In genomic region chr15:81398910-81399551, GRCh38 we compare ENCODE assay signal across 18 cellular contexts. TPM values are rescaled to one million over a fixed set of nuclear protein-coding genes. Genes with fewer than 3 reads are reported as not detected.
DNase-seq lines count a peak whose midpoint lies in the region; ATAC-seq and TF ChIP-seq lines count a peak whose summit lies in the region.
"Had no signal": no experiment of that assay in that cellular context is flagged by ENCODE, and none has a peak within 500 bp of the region (broad histone marks: within the 10 kb centered on the region; RNA-seq: fewer than 3 reads in every experiment).

No MANE protein-coding gene starts in this region.

- H3K18ac ChIP-seq in IMR-90 (ENCODE audit: low read depth, low read length): no peak overlapping the region

- no peak for TF ChIP-seq CTCF in AG09309 (IDR thresholded peaks at IDR 0.05; ENCODE audit: control insufficient read depth, insufficient read depth, low read depth, low read length, missing control alignments)
- no peak for TF ChIP-seq CTCF in IMR-90 (conservative IDR thresholded peaks at IDR 0.05; ENCODE audit: low read depth, low read length)
- no peak for TF ChIP-seq CTCF in colonic mucosa (IDR thresholded peaks at IDR 0.05)
- TF ChIP-seq CTCF in mucosa of descending colon (IDR thresholded peaks at IDR 0.05): no peak
- no peak for TF ChIP-seq CTCF in stomach (IDR thresholded peaks at IDR 0.05)

- no peak overlapping the region for H3K56ac ChIP-seq in IMR-90 (ENCODE audit: extremely low read depth, insufficient read depth, low read length)

- intact Hi-C loops in IMR-90 (cut with micrococcal nuclease): no loop called here
- intact Hi-C loops in colonic mucosa (cut with DNase I): no loop called here
- intact Hi-C loops in mucosa of descending colon (cut with DNase I, micrococcal nuclease): loop anchor here in 1 of 2 donors (5.0 kb wide), 1 partner anchor 122 kb away; no protein-coding TSS in a partner anchor
- intact Hi-C loops in stomach (cut with DNase I; ENCODE audit: low total_unique reads): loop anchor here (10.0 kb wide), 1 partner anchor 284 kb away; no protein-coding TSS in a partner anchor

- no CpG with 5 or more reads among the region's 5 CpGs for WGBS in IMR-90 (ENCODE audit: extremely low coverage in 2 of 2, insufficient read length in 1 of 2), 2 experiments
- 33 to 58% (median 50%) methylated on average over 5 of the region's 5 CpGs for WGBS in stomach, 5 donors

- H3K79me1 ChIP-seq in IMR-90 (ENCODE audit: low read depth in 1 of 2, low read length in 2 of 2): no peaks in the 10 kb centered on the region

- in situ Hi-C loops in IMR-90 (cut with MboI; ENCODE audit: low sequenced_read_pairs): loop anchor here (10.0 kb wide), 2 partner anchors 54 to 244 kb away; no protein-coding TSS in a partner anchor

- H3K4me3 ChIP-seq in AG09309 (ENCODE audit: control insufficient read depth, low read depth, low read length): no peak overlapping the region
- H3K4me3 ChIP-seq in IMR-90 (ENCODE audit: insufficient read depth, low read depth, low read length): no peak overlapping the region
- no peak overlapping the region for H3K4me3 ChIP-seq in colonic mucosa
- H3K4me3 ChIP-seq in mucosa of descending colon: no peak overlapping the region
- H3K4me3 ChIP-seq in stomach: no peak overlapping the region

- no peak overlapping the region for H2AK5ac ChIP-seq in IMR-90 (ENCODE audit: low read depth, low read length)

- H3K4me1 ChIP-seq in IMR-90 (ENCODE audit: control insufficient read depth, insufficient read depth, low read length) (no peaks in the 10 kb centered on the region), colonic mucosa (peaks cover 2% of the 10 kb centered on the region), mucosa of descending colon (ENCODE audit: low read depth) (no peaks in the 10 kb centered on the region), stomach (peaks cover 0 to 9% (median 0%) of the 10 kb centered on the region in 4 donors)

- dilution Hi-C loops in IMR-90 (cut with HindIII; ENCODE audit: low sequenced_read_pairs, unreplicated experiment): no loop called here

- H2BK120ac ChIP-seq in IMR-90 (ENCODE audit: low read depth, low read length): no peak overlapping the region

- H2BK5ac ChIP-seq in IMR-90 (ENCODE audit: low read depth, low read length, poor library complexity, severe bottlenecking): no peak overlapping the region

- ATAC-seq in IMR-90 (ENCODE audit: low read depth): no peak
- ATAC-seq in mucosa of descending colon: peak; percentile 81
- ATAC-seq: stimulated activated naive CD8-positive, alpha-beta T cell treated with anti-CD3 and anti-CD28 coated beads, Interleukin-15, Interleukin-2, amounts not matched to agents 100 U/mL and 50 U/mL, for 24 hours had no signal

- no peak overlapping the region; the same call in 1 of the 2 replicates for H3K4me2 ChIP-seq in IMR-90 (ENCODE audit: low read depth, low read length)

- TF ChIP-seq POLR2A in IMR-90 (IDR thresholded peaks at IDR 0.05; ENCODE audit: low read depth, low read length) (no peak), stomach (IDR thresholded peaks at IDR 0.05) (no peak)

- no peak overlapping the region for H2AK9ac ChIP-seq in IMR-90 (replicated peaks; ENCODE audit: low read depth, low read length, poor library complexity)

- H3K9me3 ChIP-seq in IMR-90 (ENCODE audit: control insufficient read depth, insufficient read depth, low read length) (no peaks in the 10 kb centered on the region), colonic mucosa (no peaks in the 10 kb centered on the region), mucosa of descending colon (no peaks in the 10 kb centered on the region), stomach (no peaks in the 10 kb centered on the region)

- H3K4ac ChIP-seq in IMR-90 (ENCODE audit: low read depth, low read length): no peak overlapping the region

- no peak for TF ChIP-seq RAD21 in IMR-90 (IDR thresholded peaks at IDR 0.05; ENCODE audit: low read length)

- H3K27me3 ChIP-seq in IMR-90 (ENCODE audit: control insufficient read depth, insufficient read depth, low read length) (peaks cover 2% of the 10 kb centered on the region; the same call in 1 of the 2 replicates), colonic mucosa (no peaks in the 10 kb centered on the region), stomach (no peaks in the 10 kb centered on the region)

- no peak overlapping the region for H4K91ac ChIP-seq in IMR-90 (ENCODE audit: insufficient read depth, low read depth, low read length)

- POLR2A ChIA-PET in IMR-90 (lab: Charles Lee; ENCODE audit: unreplicated experiment): no interaction called here

- no peak for TF ChIP-seq EP300 in stomach (IDR thresholded peaks at IDR 0.05)

- H4K20me1 ChIP-seq in IMR-90 (ENCODE audit: insufficient read depth, low read length): no peaks in the 10 kb centered on the region

- no peak overlapping the region for H2AFZ ChIP-seq in IMR-90 (replicated peaks; ENCODE audit: low read length, poor library complexity)

- H3K9ac ChIP-seq in IMR-90 (ENCODE audit: low read depth, low read length) (no peak overlapping the region), colonic mucosa (ENCODE audit: low read depth in 2 of 2, low read length in 2 of 2) (no peak overlapping the region)

- BruUV-seq in IMR-90 (replicated peaks; lab: Mats Ljungman, UMichigan): no TSS peak

- H4K8ac ChIP-seq in IMR-90 (ENCODE audit: low read depth in 2 of 2, low read length in 2 of 2): no peak overlapping the region

- H3K23ac ChIP-seq in IMR-90 (ENCODE audit: low read depth, low read length): no peak overlapping the region

- H2BK20ac ChIP-seq in IMR-90 (ENCODE audit: low read depth, low read length): no peak overlapping the region

- H2BK15ac ChIP-seq in IMR-90 (ENCODE audit: low read depth, low read length): no peak overlapping the region

- H4K5ac ChIP-seq in IMR-90 (ENCODE audit: low read depth, low read length): no peak overlapping the region

- H3K36me3 ChIP-seq in IMR-90 (ENCODE audit: control insufficient read depth, insufficient read depth, low read length): no peaks in the 10 kb centered on the region
- no peaks in the 10 kb centered on the region for H3K36me3 ChIP-seq in colonic mucosa
- no peaks in the 10 kb centered on the region for H3K36me3 ChIP-seq in mucosa of descending colon (ENCODE audit: low read depth)
- no peaks in the 10 kb centered on the region for H3K36me3 ChIP-seq in stomach

- CTCF ChIA-PET in IMR-90 (lab: Yijun Ruan, JAX): interaction anchor here (1.1 to 4.6 kb wide), 3 partner anchors 11 to 133 kb away, joined by 4 to 23 read pairs (median 7); no protein-coding TSS in a partner anchor

- H3K9me1 ChIP-seq in IMR-90 (ENCODE audit: insufficient read depth, low read length): no peaks in the 10 kb centered on the region

- no peak overlapping the region for H3K14ac ChIP-seq in IMR-90 (replicated peaks; ENCODE audit: low read depth, low read length)

- H3K27ac ChIP-seq in IMR-90 (ENCODE audit: insufficient read depth, low read length) (no peak overlapping the region), colonic mucosa (peak overlapping the region; percentile 13), stomach (no peak overlapping the region), substantia nigra (ENCODE audit: low read depth, low read length, poor library complexity, severe bottlenecking) (no peak overlapping the region)

- DNase-seq in AG09309 (ENCODE audit: low read depth) (peak; percentile 24), IMR-90 (peak; percentile 20), colonic mucosa (no peak), mucosa of descending colon (no peak), COLO668 (lab: John Stamatoyannopoulos, UW; ENCODE audit: unreplicated experiment) (no peak), NCI-H345 treated with DMSO at 0.1 percent for 48 hours (lab: John Stamatoyannopoulos, UW; ENCODE audit: unreplicated experiment) (no peak), stomach (no peak), substantia nigra (lab: John Stamatoyannopoulos, UW) (no peak)
- DNase-seq: ACHN; activated CD4-positive, alpha-beta T cell treated with anti-CD3 and anti-CD28 coated beads, Interleukin-2, amount 50 U/mL, for 1 hour; activated T-cell treated with anti-CD3 and anti-CD28 coated beads, Interleukin-2, amount 50 U/mL, for 24 hours; erythroblast; head of caudate nucleus; NCI-H1105; NCI-H774; stimulated activated naive CD8-positive, alpha-beta T cell treated with anti-CD3 and anti-CD28 coated beads, Interleukin-15, Interleukin-2, amounts not matched to agents 100 U/mL and 50 U/mL, for 24 hours had no signal

TF ChIP-seq in IMR-90, 13 proteins besides CTCF, POLR2A, EP300 and RAD21:
- TF ChIP-seq NFE2L2 (IDR thresholded peaks at IDR 0.05; ENCODE audit: low read depth, low read length) (no peak), CEBPB (IDR thresholded peaks at IDR 0.05; ENCODE audit: low read depth, low read length) (peak; percentile 50; the same call in 1 of the 2 replicates)

RNA-seq across cellular contexts. Expression of gene TMC3, which starts 25.0 kb away (rescaled TPM):
- total RNA-seq in IMR-90 (2012; rRNA removed) (not detected in 2 replicates), colonic mucosa (under 1 TPM in 1 of 2 donors, not detected in 1; 0.08 TPM), mucosa of descending colon (under 1 TPM in 1 of 3 donors, not detected in 2; 0.95 TPM), stomach (under 1 TPM in 2 of 5 donors, not detected in 3; under 0.01 to 0.92 TPM)
- polyA plus RNA-seq in IMR-90 (2012; rRNA removed) (not detected in 2 replicates), stomach (under 1 TPM in 1 of 3 donors, not detected in 2; 0.03 TPM)
- polyA plus RNA-seq in IMR-90 (2012; cell fraction: cytosol; rRNA removed): not detected in 2 replicates
- polyA plus RNA-seq in IMR-90 (2012; cell fraction: nucleus; rRNA removed; ENCODE audit: low replicate concordance): not detected in 2 replicates
- total RNA-seq: dermis microvascular lymphatic vessel endothelial cell, H4 had no signal

Comparison
In these comparisons a context has a peak if more than half of its experiments do, and no peak if none do; other contexts are left out.
1. DNase-seq: peak in AG09309 (single experiment) and IMR-90 (single experiment); none in colonic mucosa (single experiment), mucosa of descending colon (0 of 3), COLO668 (single experiment), NCI-H345 treated with DMSO at 0.1 percent for 48 hours (single experiment), stomach (single experiment) and substantia nigra (0 of 49).